ENCODE assay signal across 27 cellular contexts in the genomic region with DNA sequence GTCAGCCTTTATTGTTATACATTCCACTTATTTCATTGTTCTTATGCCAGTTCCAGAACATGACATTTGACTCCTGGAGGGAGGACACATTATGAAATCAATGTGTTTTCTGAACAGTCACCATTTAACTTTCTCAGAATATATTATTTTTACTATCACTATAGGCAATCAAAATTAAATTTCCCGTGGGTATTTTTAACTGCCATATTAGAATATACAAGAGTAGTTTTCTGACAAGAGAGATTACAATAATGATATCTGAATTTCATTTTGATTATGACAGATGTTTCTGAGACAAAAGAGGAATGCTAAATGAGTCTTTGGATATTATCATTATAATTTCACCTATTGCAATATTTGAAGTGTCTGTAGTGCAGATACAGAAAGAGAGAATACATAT.
"Had no signal": no experiment of that assay in that cellular context is flagged by ENCODE, and none has a peak within 500 bp of the region (broad histone marks: within the 10 kb centered on the region; RNA-seq: fewer than 3 reads in every experiment).

No MANE protein-coding gene starts in this region.

- H3K36me3 ChIP-seq: esophagus squamous epithelium, gastrocnemius medialis, heart right ventricle, left lung, lower lobe of right lung had no signal

- H3K9me3 Mint-ChIP-seq: mesothelial cell of epicardium had no signal

- H3K4me1 Mint-ChIP-seq: mesothelial cell of epicardium, naive B cell had no signal

- H3K4me3 ChIP-seq: coronary artery, dorsolateral prefrontal cortex, esophagus squamous epithelium, gastrocnemius medialis, heart right ventricle, left lung, lower lobe of right lung, mucosa of descending colon had no signal

- H3K27me3 ChIP-seq: dorsolateral prefrontal cortex, esophagus squamous epithelium, gastrocnemius medialis, heart right ventricle, left lung had no signal

- ATAC-seq: esophagus mucosa, gastrocnemius medialis, heart right ventricle, left cardiac atrium, left lung, left ventricle myocardium superior, lower lobe of right lung, mucosa of descending colon had no signal

- H3K4me3 Mint-ChIP-seq: mesothelial cell of epicardium, naive B cell had no signal

- H3K9me3 ChIP-seq: esophagus squamous epithelium, gastrocnemius medialis, heart right ventricle, left lung, lower lobe of right lung, mucosa of descending colon had no signal

- DNase-seq: dermis blood vessel endothelial cell; dorsolateral prefrontal cortex; effector CD4-positive, alpha-beta T cell; effector memory CD4-positive, alpha-beta T cell; erythroblast; esophagus squamous epithelium; foreskin fibroblast; foreskin melanocyte; gastrocnemius medialis; glutamatergic neuron; head of caudate nucleus; heart right ventricle; hippocampal formation; left cardiac atrium; left lung; left ventricle myocardium superior; lower lobe of right lung; mesenchymal stem cell; mucosa of descending colon; naive B cell had no signal

- H3K27me3 Mint-ChIP-seq: naive B cell had no signal

- H3K27ac Mint-ChIP-seq: mesothelial cell of epicardium, naive B cell had no signal

- H3K4me1 ChIP-seq: esophagus squamous epithelium, gastrocnemius medialis, heart right ventricle, left lung, lower lobe of right lung had no signal

- H3K36me3 Mint-ChIP-seq: mesothelial cell of epicardium, naive B cell had no signal

- FAIRE-seq: colon, islet of Langerhans, keratinocyte had no signal

- H3K27ac ChIP-seq: coronary artery, dorsolateral prefrontal cortex, epithelial cell of prostate, esophagus squamous epithelium, gastrocnemius medialis, heart right ventricle, left lung, lower lobe of right lung had no signal
